Comparison of ENCODE assay signal across 28 cellular contexts in genomic region chr2:157559061-157559460, GRCh38.
DNase-seq lines count a peak whose midpoint lies in the region; ATAC-seq and TF ChIP-seq lines count a peak whose summit lies in the region.
"Had no signal": no experiment of that assay in that cellular context is flagged by ENCODE, and none has a peak within 500 bp of the region (broad histone marks: within the 10 kb centered on the region; RNA-seq: fewer than 3 reads in every experiment).

No MANE protein-coding gene starts in this region.

- no peak for ATAC-seq in GM19455 (IDR thresholded peaks at IDR 0.05; ENCODE audit: unreplicated experiment)
- ATAC-seq: body of pancreas, esophagus mucosa, gastroesophageal sphincter, Panc1, psoas muscle had no signal

- H3K36me3 Mint-ChIP-seq in immature natural killer cell, result peaks cover 0 to 3% (median 0%) of the 10 kb centered on the region in 3 donors

- H4K20me1 ChIP-seq in osteoblast (ENCODE audit: insufficient read depth, low read length), result no peaks in the 10 kb centered on the region

- 0 out of 2 replicates have a peak overlapping the region, but pooled peaks have one; percentile 9 for H3K27ac ChIP-seq in HUES64 (ENCODE audit: low read depth, low read length)
- H3K27ac ChIP-seq in osteoblast (ENCODE audit: low read depth, low read length), result no peak overlapping the region
- H3K27ac ChIP-seq: body of pancreas, gastroesophageal sphincter, neutrophil, psoas muscle, skin epidermis had no signal

- no peaks in the 10 kb centered on the region for H3K79me2 ChIP-seq in osteoblast (ENCODE audit: insufficient read depth, low read length)

- DNase-seq in COLO829 (ENCODE audit: low spot score), result peak; percentile 44
- DNase-seq in osteoblast (ENCODE audit: insufficient read length, low spot score, missing footprints), result peak; percentile 56
- DNase-seq in ecto neural progenitor cell (ENCODE audit: low spot score), result no peak
- no peak for DNase-seq in activated T-cell treated with anti-CD3 and anti-CD28 coated beads, Interleukin-2, amount 50 U/mL, for 48 hours
- DNase-seq in immature natural killer cell, result no peak
- DNase-seq: activated CD4-positive, alpha-beta T cell treated with anti-CD3 and anti-CD28 coated beads, Interleukin-2, amount 50 U/mL, for 48 hours; activated CD8-positive, alpha-beta memory T cell treated with anti-CD3 and anti-CD28 coated beads, Interleukin-2, amount 50 U/mL, for 4 hours; body of pancreas; C1 segment of cervical spinal cord; effector memory CD4-positive, alpha-beta T cell; KBM-7; NCI-H1436; NCI-H2107; NCI-H510A; psoas muscle; SHP77 treated with DMSO at 0.1 percent for 48 hours; stimulated activated CD4-positive, alpha-beta T cell treated with anti-CD3 and anti-CD28 coated beads, Interleukin-2, amount 100 ng/mL, for 24 hours; T-helper 9 cell had no signal

- peaks cover 22 to 37% of the 10 kb centered on the region in 2 donors for H3K4me1 Mint-ChIP-seq in immature natural killer cell

- H3K9ac ChIP-seq in HUES64 (ENCODE audit: low read depth, low read length) (no peak overlapping the region), endocrine pancreas (ENCODE audit: control insufficient read depth, insufficient read depth, low read length) (no peak overlapping the region)

- H3K27me3 Mint-ChIP-seq in immature natural killer cell (ENCODE audit: low read depth in 3 of 3), result peaks cover 0 to 7% (median 3%) of the 10 kb centered on the region in 3 donors
- H3K27me3 Mint-ChIP-seq: activated naive CD8-positive, alpha-beta T cell had no signal

- H3K9me3 ChIP-seq in HUES64 (ENCODE audit: insufficient read depth, low read depth, low read length) (no peaks in the 10 kb centered on the region), endocrine pancreas (ENCODE audit: control insufficient read depth, low read length) (no peaks in the 10 kb centered on the region), osteoblast (ENCODE audit: low read depth, low read length) (no peaks in the 10 kb centered on the region)
- H3K9me3 ChIP-seq: body of pancreas, neutrophil, psoas muscle had no signal

- H3K27me3 ChIP-seq in HUES64 (ENCODE audit: insufficient read depth, low read length) (no peaks in the 10 kb centered on the region), endocrine pancreas (ENCODE audit: control insufficient read depth, insufficient read depth, low read length) (no peaks in the 10 kb centered on the region), osteoblast (ENCODE audit: insufficient read depth, low read length) (no peaks in the 10 kb centered on the region)
- H3K27me3 ChIP-seq: body of pancreas, gastroesophageal sphincter, neutrophil had no signal

- H3K27ac Mint-ChIP-seq in immature natural killer cell, result no peak overlapping the region
- H3K27ac Mint-ChIP-seq: activated naive CD8-positive, alpha-beta T cell; activated T-helper 2 cell treated with anti-CD3 and anti-CD28 coated beads, Interferon-gamma antibody, Interleukin-2, Interleukin-4, amounts not matched to agents 10 μg/mL and 5 μg/mL and 100 μg/mL, durations not matched to agents 14 hours and 24 hours and 36 hours had no signal

- no peak overlapping the region for H3K4me3 Mint-ChIP-seq in immature natural killer cell
- H3K4me3 Mint-ChIP-seq: activated naive CD8-positive, alpha-beta T cell had no signal

- no peaks in the 10 kb centered on the region for H3K36me3 ChIP-seq in HUES64 (ENCODE audit: insufficient read depth, low read length)
- H3K36me3 ChIP-seq in endocrine pancreas (ENCODE audit: control insufficient read depth, insufficient read depth, low read length), result no peaks in the 10 kb centered on the region
- no peaks in the 10 kb centered on the region for H3K36me3 ChIP-seq in osteoblast (ENCODE audit: insufficient read depth, low read length)
- H3K36me3 ChIP-seq: gastroesophageal sphincter, neutrophil had no signal

- H3K4me1 ChIP-seq in HUES64 (ENCODE audit: insufficient read depth, low read length) (peaks cover 15% of the 10 kb centered on the region), endocrine pancreas (ENCODE audit: control insufficient read depth, insufficient read depth, low read length) (peaks cover 23% of the 10 kb centered on the region), osteoblast (ENCODE audit: insufficient read depth, low read length) (peaks cover 6% of the 10 kb centered on the region)
- H3K4me1 ChIP-seq: body of pancreas, gastroesophageal sphincter, psoas muscle had no signal

- H3K9me3 Mint-ChIP-seq in immature natural killer cell, result peaks cover 0 to 3% (median 0%) of the 10 kb centered on the region in 6 donors
- H3K9me3 Mint-ChIP-seq: activated T-helper 2 cell treated with anti-CD3 and anti-CD28 coated beads, Interferon-gamma antibody, Interleukin-2, Interleukin-4, amounts not matched to agents 10 μg/mL and 5 μg/mL and 100 μg/mL, durations not matched to agents 14 hours and 24 hours and 36 hours had no signal

- H3K4me2 ChIP-seq in osteoblast (ENCODE audit: insufficient read depth, low read length), result no peak overlapping the region

- WGBS in HUES64, result 97% methylated on average over 2 of the region's 3 CpGs

- H3K4me3 ChIP-seq in HUES64 (ENCODE audit: low read length) (no peak overlapping the region), endocrine pancreas (ENCODE audit: control insufficient read depth, insufficient read depth, low read length) (peak overlapping the region; percentile 40), osteoblast (ENCODE audit: insufficient read depth, low read length) (no peak overlapping the region)
- H3K4me3 ChIP-seq: body of pancreas, gastroesophageal sphincter, psoas muscle, skin epidermis had no signal

- no peak overlapping the region for H2AFZ ChIP-seq in osteoblast (ENCODE audit: low read length)

- no peak for TF ChIP-seq CTCF in osteoblast (IDR thresholded peaks at IDR 0.05; ENCODE audit: extremely low read depth, low read depth, low read length)

Comparison
In these comparisons a context has a peak if more than half of its experiments do, and no peak if none do; other contexts are left out.
1. DNase-seq: peak in COLO829 (single experiment) and osteoblast (single experiment); none in ecto neural progenitor cell (single experiment), activated T-cell treated with anti-CD3 and anti-CD28 coated beads, Interleukin-2, amount 50 U/mL, for 48 hours (0 of 2) and immature natural killer cell (0 of 3).